23 cellular contexts compared by ENCODE assay signal in the genomic region with DNA sequence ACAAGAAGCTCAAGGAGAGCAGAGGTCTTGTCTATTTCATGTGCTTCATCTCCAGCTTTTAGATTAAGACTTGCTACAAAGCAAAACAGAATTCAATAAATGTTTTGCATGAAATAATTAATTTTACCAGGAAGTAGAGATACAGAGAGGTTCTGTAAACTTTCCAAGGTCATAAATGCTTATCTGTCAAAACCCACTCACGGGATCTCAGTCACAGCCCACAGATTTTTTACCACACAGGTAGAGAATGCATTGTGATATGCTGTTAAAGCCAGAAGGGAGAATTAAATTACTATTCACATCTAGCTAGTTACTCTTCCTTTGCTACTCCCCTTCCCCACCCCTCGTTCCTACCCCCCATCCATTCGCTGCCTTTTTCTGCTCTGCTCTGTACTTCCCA.
DNase-seq lines count a peak whose midpoint lies in the region; ATAC-seq, FAIRE-seq and TF ChIP-seq lines count a peak whose summit lies in the region.
"Had no signal": no experiment of that assay in that cellular context is flagged by ENCODE, and none has a peak within 500 bp of the region (broad histone marks: within the 10 kb centered on the region; RNA-seq: fewer than 3 reads in every experiment).

No MANE protein-coding gene starts in this region.

- ATAC-seq in DND-41 (ENCODE audit: insufficient read depth, low read depth) (no peak), pancreas (peak in 3 of 4 donors; percentile 18 to 57 (median 38)), HG03571 (IDR thresholded peaks at IDR 0.05; ENCODE audit: unreplicated experiment) (no peak)
- ATAC-seq: A549 had no signal

- no peak overlapping the region for H2BK15ac ChIP-seq in mesendoderm (replicated peaks; ENCODE audit: low read depth)

- H4K20me1 ChIP-seq in DND-41 (ENCODE audit: insufficient read depth, low read length) (no peaks in the 10 kb centered on the region), OCI-LY3 (ENCODE audit: insufficient read depth, low read length) (no peaks in the 10 kb centered on the region)

- peaks cover 4% of the 10 kb centered on the region; the same call in 1 of the 2 replicates for H3K4me1 ChIP-seq in DND-41 (ENCODE audit: insufficient read depth, low read length)
- no peaks in the 10 kb centered on the region for H3K4me1 ChIP-seq in OCI-LY3 (ENCODE audit: low read length)
- peaks cover 3% of the 10 kb centered on the region for H3K4me1 ChIP-seq in mesendoderm (ENCODE audit: control insufficient read depth, low read depth, low read length)
- H3K4me1 ChIP-seq in pancreas: no peaks in the 10 kb centered on the region
- H3K4me1 ChIP-seq in left ventricle myocardium inferior: no peaks in the 10 kb centered on the region
- H3K4me1 ChIP-seq: A549, BE2C, HAP-1 had no signal

- H3K4me3 ChIP-seq in DND-41 (ENCODE audit: low read depth in 1 of 2, low read length in 2 of 2) (no peak overlapping the region), OCI-LY3 (ENCODE audit: low read length) (no peak overlapping the region), mesendoderm (ENCODE audit: low read length) (no peak overlapping the region), pancreas (no peak overlapping the region), left ventricle myocardium inferior (no peak overlapping the region)
- H3K4me3 ChIP-seq: A549, HAP-1 had no signal

- no peaks in the 10 kb centered on the region for H3K79me2 ChIP-seq in DND-41 (ENCODE audit: insufficient read depth, low read length)
- no peaks in the 10 kb centered on the region for H3K79me2 ChIP-seq in OCI-LY3 (ENCODE audit: low read length)
- H3K79me2 ChIP-seq in mesendoderm (ENCODE audit: control insufficient read depth, insufficient read depth, low read length): no peaks in the 10 kb centered on the region

- WGBS in mesendoderm (ENCODE audit: extremely low coverage, insufficient coverage, low lambda C conversion rate): no CpG with 5 or more reads among the region's 3 CpGs
- WGBS in pancreas, 2 donors: 47% methylated on average over 3 of the region's 3 CpGs

- no peak overlapping the region for H2BK120ac ChIP-seq in mesendoderm (ENCODE audit: low read depth, low read length)

- H3K23ac ChIP-seq in mesendoderm (ENCODE audit: low read length): no peak overlapping the region

- TF ChIP-seq CTCF in DND-41 (IDR thresholded peaks at IDR 0.05; ENCODE audit: borderline replicate concordance, extremely low read depth, low read length, poor library complexity, severe bottlenecking) (no peak), OCI-LY3 (IDR thresholded peaks at IDR 0.05; ENCODE audit: low read depth, low read length) (no peak), pancreas (IDR thresholded peaks at IDR 0.05) (no peak), left ventricle myocardium inferior (IDR thresholded peaks at IDR 0.05; ENCODE audit: borderline replicate concordance) (no peak)

- H2AFZ ChIP-seq in DND-41 (ENCODE audit: low read depth, low read length) (0 out of 2 replicates have a peak overlapping the region, but pooled peaks have one; percentile 50), OCI-LY3 (ENCODE audit: low read depth, low read length) (peak overlapping the region; percentile 27; the same call in 1 of the 2 replicates)

- H4K5ac ChIP-seq in mesendoderm (ENCODE audit: low read length): no peak overlapping the region

- H4K8ac ChIP-seq in mesendoderm (ENCODE audit: low read depth, low read length): no peak overlapping the region

- DNase-seq in DND-41 (no peak), mesendoderm (no peak), pancreas (no peak), NCI-H2196 (lab: John Stamatoyannopoulos, UW; ENCODE audit: unreplicated experiment) (no peak), left ventricle myocardium inferior (no peak)
- DNase-seq: 8988T; ACHN; BE2C; C1 segment of cervical spinal cord; Calu3; CD4-positive, alpha-beta memory T cell; COR-L47; DMS53; DMS79 treated with DMSO at 0.1 percent for 48 hours; GOT3; HFFc6 had no signal

- no peak overlapping the region for H2BK5ac ChIP-seq in mesendoderm (ENCODE audit: low read length)

- no peak overlapping the region for H3K4ac ChIP-seq in mesendoderm (ENCODE audit: low read depth, low read length)

- no peak for FAIRE-seq in pancreas (lab: Jason Lieb, UNC)
- FAIRE-seq: A549, G401.6, GM12892, H54 had no signal

- H3K27ac ChIP-seq in DND-41 (ENCODE audit: low read length) (no peak overlapping the region), OCI-LY3 (ENCODE audit: low read length) (no peak overlapping the region), mesendoderm (ENCODE audit: low read depth, low read length) (no peak overlapping the region), pancreas (peak overlapping the region in 2 of 4 donors; percentile 27 to 34), left ventricle myocardium inferior (replicated peaks) (no peak overlapping the region)
- H3K27ac ChIP-seq: A549 had no signal

- no peaks in the 10 kb centered on the region for H3K9me3 ChIP-seq in DND-41 (ENCODE audit: insufficient read depth, low read length, severe bottlenecking)
- H3K9me3 ChIP-seq in OCI-LY3 (ENCODE audit: insufficient read depth, low read length): no peaks in the 10 kb centered on the region
- no peaks in the 10 kb centered on the region for H3K9me3 ChIP-seq in pancreas
- H3K9me3 ChIP-seq in left ventricle myocardium inferior (replicated peaks): no peaks in the 10 kb centered on the region
- H3K9me3 ChIP-seq: A549, BE2C, HAP-1 had no signal

- intact Hi-C loops in pancreas (cut with DNase I): no loop called here
- intact Hi-C loops in left ventricle myocardium inferior (cut with micrococcal nuclease): no loop called here

- no peak overlapping the region for H3K18ac ChIP-seq in mesendoderm (ENCODE audit: low read length)

- no peaks in the 10 kb centered on the region for H3K79me1 ChIP-seq in mesendoderm (ENCODE audit: low read length)

- no peaks in the 10 kb centered on the region for H3K27me3 ChIP-seq in DND-41 (ENCODE audit: insufficient read depth, low read length, poor library complexity)
- no peaks in the 10 kb centered on the region for H3K27me3 ChIP-seq in OCI-LY3 (ENCODE audit: low read depth, low read length)
- no peaks in the 10 kb centered on the region for H3K27me3 ChIP-seq in mesendoderm (ENCODE audit: insufficient read depth, low read length, poor library complexity)
- H3K27me3 ChIP-seq in pancreas: no peaks in the 10 kb centered on the region
- H3K27me3 ChIP-seq in left ventricle myocardium inferior (ENCODE audit: low read depth): no peaks in the 10 kb centered on the region

- H3K9ac ChIP-seq in DND-41 (ENCODE audit: low read depth, low read length): no peak overlapping the region
- no peak overlapping the region for H3K9ac ChIP-seq in OCI-LY3 (ENCODE audit: low read length)
- H3K9ac ChIP-seq in mesendoderm (ENCODE audit: low read length): no peak overlapping the region

- H3K4me2 ChIP-seq in DND-41 (ENCODE audit: insufficient read depth, low read length) (no peak overlapping the region), OCI-LY3 (ENCODE audit: low read length) (no peak overlapping the region), mesendoderm (ENCODE audit: low read length) (no peak overlapping the region)
- H3K4me2 ChIP-seq: A549 had no signal

- H3K36me3 ChIP-seq in DND-41 (ENCODE audit: insufficient read depth, low read length): no peaks in the 10 kb centered on the region
- no peaks in the 10 kb centered on the region for H3K36me3 ChIP-seq in OCI-LY3 (replicated peaks; ENCODE audit: low read depth, low read length)
- no peaks in the 10 kb centered on the region for H3K36me3 ChIP-seq in mesendoderm (ENCODE audit: control insufficient read depth, insufficient read depth, low read length)
- no peaks in the 10 kb centered on the region for H3K36me3 ChIP-seq in pancreas
- no peaks in the 10 kb centered on the region for H3K36me3 ChIP-seq in left ventricle myocardium inferior
- H3K36me3 ChIP-seq: BE2C, HAP-1 had no signal

- H2AK5ac ChIP-seq in mesendoderm (ENCODE audit: low read length): no peak overlapping the region

- H3K56ac ChIP-seq in mesendoderm (ENCODE audit: low read length): peak overlapping the region; percentile 28

Comparison
In these comparisons a context has a peak if more than half of its experiments do, and no peak if none do; other contexts are left out.
1. ATAC-seq: peak in pancreas (3 of 4); none in DND-41 (single experiment) and HG03571 (single experiment).